In genomic region chr16:4693956-4694663, GRCh38 we compare ENCODE assay signal across 9 cellular contexts. TPM values are rescaled to one million over a fixed set of nuclear protein-coding genes. Genes with fewer than 3 reads are reported as not detected.
DNase-seq lines count a peak whose midpoint lies in the region; ATAC-seq, FAIRE-seq and TF ChIP-seq lines count a peak whose summit lies in the region.
"Had no signal": no experiment of that assay in that cellular context is flagged by ENCODE, and none has a peak within 500 bp of the region (broad histone marks: within the 10 kb centered on the region; RNA-seq: fewer than 3 reads in every experiment).

No MANE protein-coding gene starts in this region.

- no peaks in the 10 kb centered on the region for H4K20me1 ChIP-seq in endothelial cell of umbilical vein (replicated peaks; ENCODE audit: control insufficient read depth, extremely low read depth, insufficient read depth, low read length)

- peak overlapping the region; percentile 87 for H2AFZ ChIP-seq in endothelial cell of umbilical vein (ENCODE audit: low read depth, low read length)

- no peak for TF ChIP-seq CTCF in activated CD8-positive, alpha-beta T cell treated with anti-CD3 and anti-CD28 coated beads for 36 hours (IDR thresholded peaks at IDR 0.05)
- TF ChIP-seq CTCF in endothelial cell of umbilical vein (IDR thresholded peaks at IDR 0.05; ENCODE audit: extremely low read depth in 1 of 2, insufficient read depth in 1 of 2, low read depth in 1 of 2, low read length in 2 of 2) (no peak), mucosa of descending colon (IDR thresholded peaks at IDR 0.05) (no peak)

- peaks cover 0 to 23% of the 10 kb centered on the region in 2 experiments for H3K36me3 ChIP-seq in endothelial cell of umbilical vein (ENCODE audit: control insufficient read depth in 2 of 2, extremely low read depth in 1 of 2, insufficient read depth in 2 of 2, low read length in 2 of 2)
- peaks cover 4% of the 10 kb centered on the region for H3K36me3 ChIP-seq in mucosa of descending colon (ENCODE audit: low read depth)
- peaks cover 55% of the 10 kb centered on the region for H3K36me3 ChIP-seq in thymus (ENCODE audit: control insufficient read depth, insufficient read depth)

- peak overlapping the region; percentile 78 for H3K9ac ChIP-seq in endothelial cell of umbilical vein (replicated peaks; ENCODE audit: extremely low read depth, insufficient read depth, low read length)

- H3K79me2 ChIP-seq in endothelial cell of umbilical vein (ENCODE audit: control insufficient read depth, insufficient read depth, low read length) = no peaks in the 10 kb centered on the region

- CTCF ChIA-PET in activated CD8-positive, alpha-beta T cell treated with anti-CD3 and anti-CD28 coated beads for 36 hours (lab: Charles Lee) = interaction anchor here (1.0 to 1.6 kb wide), 2 partner anchors 40 to 77 kb away, joined by 3 read pairs; partner anchors contain the start of gene ANKS3
- CTCF ChIA-PET in endothelial cell of umbilical vein (lab: Charles Lee) = no interaction called here

- POLR2A ChIA-PET in activated CD8-positive, alpha-beta T cell treated with anti-CD3 and anti-CD28 coated beads for 36 hours (lab: Charles Lee) = interaction anchor here (0.8 to 2.7 kb wide), 7 partner anchors 9 to 158 kb away, joined by 3 to 10 read pairs (median 4); no protein-coding TSS in a partner anchor
- POLR2A ChIA-PET in endothelial cell of umbilical vein (lab: Charles Lee) = no interaction called here

- H3K4me3 ChIP-seq in endothelial cell of umbilical vein (replicated peaks in 1 of 3; ENCODE audit: insufficient read depth in 1 of 3, low read depth in 1 of 3, low read length in 3 of 3) (peak overlapping the region; percentile 66 to 93 (median 79)), mucosa of descending colon (peak overlapping the region; percentile 98), thymus (ENCODE audit: low read length) (peak overlapping the region; percentile 65)

- H3K27me3 ChIP-seq in endothelial cell of umbilical vein (ENCODE audit: control insufficient read depth in 2 of 2, insufficient read depth in 2 of 2, low read length in 2 of 2) (no peaks in the 10 kb centered on the region), thymus (ENCODE audit: control insufficient read depth, insufficient read depth) (no peaks in the 10 kb centered on the region)

- peak overlapping the region; percentile 75 for H3K27ac Mint-ChIP-seq in activated CD8-positive, alpha-beta T cell treated with anti-CD3 and anti-CD28 coated beads for 36 hours

- peak overlapping the region; percentile 79 for H3K4me3 Mint-ChIP-seq in activated CD8-positive, alpha-beta T cell treated with anti-CD3 and anti-CD28 coated beads for 36 hours

- intact Hi-C loops in activated CD8-positive, alpha-beta T cell treated with anti-CD3 and anti-CD28 coated beads for 36 hours (cut with micrococcal nuclease) = no loop called here
- intact Hi-C loops in endothelial cell of umbilical vein (cut with micrococcal nuclease) (loop anchor here (1.0 to 2.0 kb wide), 3 partner anchors 40 to 263 kb away; partner anchors contain the start of genes ANKS3, DNAAF8 and MGRN1), mucosa of descending colon (cut with DNase I, micrococcal nuclease) (no loop called here)

- peak; percentile 51 for DNase-seq in NCI-H2227 (lab: John Stamatoyannopoulos, UW; ENCODE audit: unreplicated experiment)
- DNase-seq in NCI-H2227 treated with DMSO at 0.1 percent for 48 hours (lab: John Stamatoyannopoulos, UW) = no peak
- DNase-seq in HuH-7.5 (ENCODE audit: low spot score) = peak; percentile 64
- DNase-seq in activated CD8-positive, alpha-beta T cell treated with anti-CD3 and anti-CD28 coated beads for 36 hours = peak; percentile 50
- DNase-seq in endothelial cell of umbilical vein (ENCODE audit: low read depth, low spot score) = peak; percentile 28
- DNase-seq in mucosa of descending colon = peak; percentile 58 to 81 (median 74)
- no peak for DNase-seq in NCI-H1436 (lab: John Stamatoyannopoulos, UW)

- no peak for FAIRE-seq in endothelial cell of umbilical vein (lab: Jason Lieb, UNC)
- FAIRE-seq: G401.6 had no signal

- peak overlapping the region; percentile 32 for H3K27ac ChIP-seq in endothelial cell of umbilical vein (ENCODE audit: insufficient read depth, low read depth, low read length)
- H3K27ac ChIP-seq in thymus (ENCODE audit: low read depth) = peak overlapping the region; percentile 93

- H3K9me3 ChIP-seq in endothelial cell of umbilical vein (replicated peaks; ENCODE audit: control insufficient read depth, insufficient read depth, low read length) (no peaks in the 10 kb centered on the region), mucosa of descending colon (no peaks in the 10 kb centered on the region), thymus (ENCODE audit: control insufficient read depth) (no peaks in the 10 kb centered on the region)

- peaks cover 16% of the 10 kb centered on the region for H3K4me1 Mint-ChIP-seq in activated CD8-positive, alpha-beta T cell treated with anti-CD3 and anti-CD28 coated beads for 36 hours (ENCODE audit: low read depth)

- no TSS peak for BruUV-seq in endothelial cell of umbilical vein (replicated peaks; lab: Mats Ljungman, UMichigan)

- H3K4me2 ChIP-seq in endothelial cell of umbilical vein (ENCODE audit: insufficient read depth, low read length) = peak overlapping the region; percentile 42

- no peak for TF ChIP-seq POLR2A in endothelial cell of umbilical vein (IDR thresholded peaks at IDR 0.05; ENCODE audit: low read depth, low read length)

- H3K9me3 Mint-ChIP-seq in activated CD8-positive, alpha-beta T cell treated with anti-CD3 and anti-CD28 coated beads for 36 hours = no peaks in the 10 kb centered on the region

- WGBS in thymus = 5% methylated on average over 55 of the region's 55 CpGs

- H3K36me3 Mint-ChIP-seq in activated CD8-positive, alpha-beta T cell treated with anti-CD3 and anti-CD28 coated beads for 36 hours (ENCODE audit: low read depth) = peaks cover 4% of the 10 kb centered on the region

- H3K27me3 Mint-ChIP-seq in activated CD8-positive, alpha-beta T cell treated with anti-CD3 and anti-CD28 coated beads for 36 hours = no peaks in the 10 kb centered on the region

- H3K4me1 ChIP-seq in endothelial cell of umbilical vein (ENCODE audit: control insufficient read depth, extremely low read depth, insufficient read depth, low read length) (peaks cover 4% of the 10 kb centered on the region), mucosa of descending colon (ENCODE audit: low read depth) (peaks cover 17% of the 10 kb centered on the region), thymus (ENCODE audit: control insufficient read depth, insufficient read depth, low read length) (peaks cover 10% of the 10 kb centered on the region)

- peak; percentile 7 for ATAC-seq in activated CD8-positive, alpha-beta T cell treated with anti-CD3 and anti-CD28 coated beads for 36 hours
- ATAC-seq in mucosa of descending colon = peak; percentile 55

- dilution Hi-C loops in endothelial cell of umbilical vein (cut with MboI; ENCODE audit: extremely low pct_ligation_motif_present, low sequenced_read_pairs) = no loop called here

- H3K9me1 ChIP-seq in endothelial cell of umbilical vein (replicated peaks; ENCODE audit: control insufficient read depth, extremely low read depth, insufficient read depth, low read length) = no peaks in the 10 kb centered on the region

TF ChIP-seq in endothelial cell of umbilical vein, 7 proteins besides CTCF, POLR2A, EP300 and RAD21 (continues in another document):
- TF ChIP-seq MAX (IDR thresholded peaks at IDR 0.05; ENCODE audit: insufficient read depth, insufficient read length) (no peak), EZH2 (IDR thresholded peaks at IDR 0.05; ENCODE audit: borderline replicate concordance, low read depth, low read length, severe bottlenecking) (no peak)

RNA-seq across cellular contexts. Expression of gene NUDT16L1, which starts 0.7 kb away (rescaled TPM):
- total RNA-seq in activated CD8-positive, alpha-beta T cell treated with anti-CD3 and anti-CD28 coated beads for 36 hours = 10 to 100 TPM; 22.3 to 25.6 TPM
- total RNA-seq in endothelial cell of umbilical vein (22.8 and 24.7 TPM in 2 replicates), mucosa of descending colon (10 to 100 TPM; 28.3 to 47.8 (median 40.4) TPM)
- polyA plus RNA-seq in endothelial cell of umbilical vein (53.1 and 65.3 TPM in 2 replicates), thymus (37.1 TPM)
- 31.7 and 40.0 TPM in 2 replicates for polyA plus RNA-seq in endothelial cell of umbilical vein (2011; cell fraction: cytosol; rRNA removed)
- polyA plus RNA-seq in endothelial cell of umbilical vein (2011; cell fraction: nucleus; rRNA removed) = 21.0 and 21.6 TPM in 2 replicates
- polyA plus RNA-seq in endothelial cell of umbilical vein (2012) = 17.9 and 18.2 TPM in 2 replicates
- polyA minus RNA-seq in endothelial cell of umbilical vein = 10.0 and 12.4 TPM in 2 replicates
- polyA minus RNA-seq in endothelial cell of umbilical vein (2011; cell fraction: cytosol; rRNA and poly(A)+ RNA removed) = 10.4 TPM
- polyA minus RNA-seq in endothelial cell of umbilical vein (2011; cell fraction: nucleus; rRNA and poly(A)+ RNA removed) = 4.7 and 6.4 TPM in 2 replicates

RNA-seq across cellular contexts. Expression of gene ANKS3, which starts 40.0 kb away (rescaled TPM):
- 10 to 100 TPM; 13.0 to 13.8 TPM for total RNA-seq in activated CD8-positive, alpha-beta T cell treated with anti-CD3 and anti-CD28 coated beads for 36 hours
- total RNA-seq in endothelial cell of umbilical vein (22.5 and 24.0 TPM in 2 replicates), mucosa of descending colon (10 to 100 TPM; 18.2 to 32.3 (median 21.3) TPM)
- polyA plus RNA-seq in endothelial cell of umbilical vein (13.9 and 14.2 TPM in 2 replicates), thymus (34.0 TPM)
- 7.1 and 10.2 TPM in 2 replicates for polyA plus RNA-seq in endothelial cell of umbilical vein (2011; cell fraction: cytosol; rRNA removed)
- polyA plus RNA-seq in endothelial cell of umbilical vein (2011; cell fraction: nucleus; rRNA removed) = 64.7 and 66.4 TPM in 2 replicates
- polyA plus RNA-seq in endothelial cell of umbilical vein (2012) = 5.7 and 9.6 TPM in 2 replicates
- 22.7 and 26.9 TPM in 2 replicates for polyA minus RNA-seq in endothelial cell of umbilical vein
- polyA minus RNA-seq in endothelial cell of umbilical vein (2011; cell fraction: cytosol; rRNA and poly(A)+ RNA removed) = 7.1 TPM
- 28.4 and 29.0 TPM in 2 replicates for polyA minus RNA-seq in endothelial cell of umbilical vein (2011; cell fraction: nucleus; rRNA and poly(A)+ RNA removed)

RNA-seq across cellular contexts. Expression of gene DNAAF8, which starts 40.2 kb away (rescaled TPM):
- total RNA-seq in activated CD8-positive, alpha-beta T cell treated with anti-CD3 and anti-CD28 coated beads for 36 hours = under 1 TPM; 0.18 to 0.38 TPM
- 1.0 TPM in 1 of 2 replicates, not detected in the other for total RNA-seq in endothelial cell of umbilical vein
- 0.49 and 0.58 TPM in 2 replicates for polyA plus RNA-seq in endothelial cell of umbilical vein
- 0.49 and 0.61 TPM in 2 replicates for polyA plus RNA-seq in endothelial cell of umbilical vein (2011; cell fraction: cytosol; rRNA removed)
- polyA plus RNA-seq in endothelial cell of umbilical vein (2011; cell fraction: nucleus; rRNA removed) = 0.07 and 0.17 TPM in 2 replicates
- 0.30 and 0.52 TPM in 2 replicates for polyA plus RNA-seq in endothelial cell of umbilical vein (2012)
- 0.24 and 1.00 TPM in 2 replicates for polyA minus RNA-seq in endothelial cell of umbilical vein
- polyA minus RNA-seq in endothelial cell of umbilical vein (2011; cell fraction: cytosol; rRNA and poly(A)+ RNA removed) = not detected
- not detected in 2 replicates for polyA minus RNA-seq in endothelial cell of umbilical vein (2011; cell fraction: nucleus; rRNA and poly(A)+ RNA removed)
- 1 to 10 TPM in 1 of 3 donors, under 1 TPM in 2; 0.22 to 1.8 (median 0.98) TPM for total RNA-seq in mucosa of descending colon
- 1.1 TPM for polyA plus RNA-seq in thymus

Comparison
In these comparisons a context has a peak if more than half of its experiments do, and no peak if none do; other contexts are left out.
1. DNase-seq: peak in NCI-H2227 (single experiment), HuH-7.5 (single experiment), activated CD8-positive, alpha-beta T cell treated with anti-CD3 and anti-CD28 coated beads for 36 hours (single experiment), endothelial cell of umbilical vein (single experiment) and mucosa of descending colon (3 of 3); none in NCI-H2227 treated with DMSO at 0.1 percent for 48 hours (single experiment) and NCI-H1436 (single experiment).
2. Peak in every context shown above with its lines, with median percentiles within 50 percentile points of each other: H3K4me3 ChIP-seq.